Comparison of ENCODE assay signal across 22 cellular contexts in genomic region chr17:38355256-38355655, GRCh38. TPM values are rescaled to one million over a fixed set of nuclear protein-coding genes. Genes with fewer than 3 reads are reported as not detected.
DNase-seq lines count a peak whose midpoint lies in the region; ATAC-seq and TF ChIP-seq lines count a peak whose summit lies in the region.
"Had no signal": no experiment of that assay in that cellular context is flagged by ENCODE, and none has a peak within 500 bp of the region (broad histone marks: within the 10 kb centered on the region; RNA-seq: fewer than 3 reads in every experiment).

No MANE protein-coding gene starts in this region.

- H3K27ac Mint-ChIP-seq in CD4-positive, alpha-beta T cell, result peak overlapping the region; percentile 5
- no peak overlapping the region for H3K27ac Mint-ChIP-seq in neural progenitor cell
- H3K27ac Mint-ChIP-seq: activated CD4-positive, alpha-beta T cell treated with anti-CD3 and anti-CD28 coated beads, Interleukin-2, amount 10 ng/mL, durations not matched to agents 7 days and 5 days; activated T-helper 2 cell treated with anti-CD3 and anti-CD28 coated beads, Interferon-gamma antibody, Interleukin-2, Interleukin-4, amounts not matched to agents 10 μg/mL and 5 μg/mL and 100 μg/mL, durations not matched to agents 14 hours and 24 hours and 36 hours; stimulated activated memory B cell treated with anti-CD40 and anti-IgM and Interleukin-4, amounts not matched to agents 10 μg/mL and 1 μg/mL and 100 μg/mL, for 72 hours had no signal

- H3K36me3 Mint-ChIP-seq in CD4-positive, alpha-beta T cell (ENCODE audit: low read depth), result peaks cover 4% of the 10 kb centered on the region
- H3K36me3 Mint-ChIP-seq in neural progenitor cell, result peaks cover 3% of the 10 kb centered on the region
- H3K36me3 Mint-ChIP-seq: immature natural killer cell had no signal

- TF ChIP-seq RAD21 in IMR-90 (IDR thresholded peaks at IDR 0.05; ENCODE audit: low read length), result no peak

- no peak overlapping the region for H3K27ac ChIP-seq in CD4-positive, alpha-beta T cell (ENCODE audit: low read depth, low read length)
- no peak overlapping the region for H3K27ac ChIP-seq in IMR-90 (ENCODE audit: insufficient read depth, low read length)
- no peak overlapping the region for H3K27ac ChIP-seq in neural progenitor cell
- H3K27ac ChIP-seq: brain microvascular endothelial cell, pancreas had no signal

- peak overlapping the region; percentile 63 for H3K4me3 Mint-ChIP-seq in CD4-positive, alpha-beta T cell
- H3K4me3 Mint-ChIP-seq in neural progenitor cell, result peak overlapping the region; percentile 90
- H3K4me3 Mint-ChIP-seq: activated CD4-positive, alpha-beta T cell treated with anti-CD3 and anti-CD28 coated beads, Interleukin-2, amount 10 ng/mL, durations not matched to agents 7 days and 5 days; stimulated activated memory B cell treated with anti-CD40 and anti-IgM and Interleukin-4, amounts not matched to agents 10 μg/mL and 1 μg/mL and 100 μg/mL, for 72 hours had no signal

- H3K9ac ChIP-seq in IMR-90 (ENCODE audit: low read depth, low read length) (no peak overlapping the region), neural progenitor cell (no peak overlapping the region)

- H3K9me3 ChIP-seq in CD4-positive, alpha-beta T cell (ENCODE audit: control insufficient read depth, low read length), result no peaks in the 10 kb centered on the region
- H3K9me3 ChIP-seq in IMR-90 (ENCODE audit: control insufficient read depth, insufficient read depth, low read length) (no peaks in the 10 kb centered on the region), neural progenitor cell (ENCODE audit: low read depth) (no peaks in the 10 kb centered on the region)
- H3K9me3 ChIP-seq: mucosa of descending colon, pancreas, sigmoid colon had no signal

- peaks cover 13% of the 10 kb centered on the region for H3F3A ChIP-seq in neural progenitor cell (ENCODE audit: low read depth)

- no peaks in the 10 kb centered on the region for H3K27me3 ChIP-seq in CD4-positive, alpha-beta T cell (ENCODE audit: control insufficient read depth, insufficient read depth, low read length)
- H3K27me3 ChIP-seq in IMR-90 (ENCODE audit: control insufficient read depth, insufficient read depth, low read length) (no peaks in the 10 kb centered on the region), neural progenitor cell (no peaks in the 10 kb centered on the region)
- H3K27me3 ChIP-seq: brain microvascular endothelial cell, pancreas, sigmoid colon had no signal

- H4K8ac ChIP-seq in IMR-90 (ENCODE audit: low read depth in 2 of 2, low read length in 2 of 2), result no peak overlapping the region

- no peak overlapping the region for H2BK5ac ChIP-seq in IMR-90 (ENCODE audit: low read depth, low read length, poor library complexity, severe bottlenecking)

- H3K9me3 Mint-ChIP-seq in CD4-positive, alpha-beta T cell, result no peaks in the 10 kb centered on the region
- no peaks in the 10 kb centered on the region for H3K9me3 Mint-ChIP-seq in neural progenitor cell
- H3K9me3 Mint-ChIP-seq: activated CD4-positive, alpha-beta T cell treated with anti-CD3 and anti-CD28 coated beads, Interleukin-2, amount 10 ng/mL, durations not matched to agents 7 days and 5 days; activated T-helper 2 cell treated with anti-CD3 and anti-CD28 coated beads, Interferon-gamma antibody, Interleukin-2, Interleukin-4, amounts not matched to agents 10 μg/mL and 5 μg/mL and 100 μg/mL, durations not matched to agents 14 hours and 24 hours and 36 hours; CD8-positive, alpha-beta memory T cell; immature natural killer cell; stimulated activated memory B cell treated with anti-CD40 and anti-IgM and Interleukin-4, amounts not matched to agents 10 μg/mL and 1 μg/mL and 100 μg/mL, for 72 hours had no signal

- POLR2A ChIA-PET in CD4-positive, alpha-beta T cell (lab: Charles Lee), result interaction anchor here (1.4 kb wide), 2 partner anchors 8 to 11 kb away, joined by 3 read pairs; no protein-coding TSS in a partner anchor
- POLR2A ChIA-PET in IMR-90 (lab: Charles Lee; ENCODE audit: unreplicated experiment), result no interaction called here
- POLR2A ChIA-PET in HEK293T (lab: Yijun Ruan, JAX), result interaction anchor here (1.3 to 5.1 kb wide), 2 partner anchors 59 to 499 kb away, joined by 3 to 69 read pairs; partner anchors contain the start of gene RPL23

- TF ChIP-seq CTCF in CD4-positive, alpha-beta T cell (IDR thresholded peaks at IDR 0.05), result no peak
- TF ChIP-seq CTCF in IMR-90 (conservative IDR thresholded peaks at IDR 0.05; ENCODE audit: low read depth, low read length) (no peak), neural progenitor cell (IDR thresholded peaks at IDR 0.05) (no peak)

- no peak overlapping the region for H3K56ac ChIP-seq in IMR-90 (ENCODE audit: extremely low read depth, insufficient read depth, low read length)

- H2AFZ ChIP-seq in IMR-90 (replicated peaks; ENCODE audit: low read length, poor library complexity) (no peak overlapping the region), neural progenitor cell (replicated peaks) (no peak overlapping the region)

- intact Hi-C loops in CD4-positive, alpha-beta T cell (cut with DNase I, micrococcal nuclease), result loop anchor here in 1 of 2 experiments (10.0 kb wide), 1 partner anchor 60 kb away; the partner anchor contains the start of gene MRPL45
- intact Hi-C loops in IMR-90 (cut with micrococcal nuclease), result no loop called here

- 0 out of 2 replicates have a peak overlapping the region, but pooled peaks have one; percentile 42 for H3K23ac ChIP-seq in IMR-90 (ENCODE audit: low read depth, low read length)

- peaks cover 33 to 57% of the 10 kb centered on the region in 2 experiments for H3K79me1 ChIP-seq in IMR-90 (ENCODE audit: low read depth in 1 of 2, low read length in 2 of 2)

- dilution Hi-C loops in IMR-90 (cut with HindIII; ENCODE audit: low sequenced_read_pairs, unreplicated experiment), result no loop called here

- ATAC-seq in CD4-positive, alpha-beta T cell (ENCODE audit: poor library complexity), result no peak
- no peak for ATAC-seq in IMR-90 (ENCODE audit: low read depth)
- ATAC-seq in GM19395 (IDR thresholded peaks at IDR 0.05; ENCODE audit: unreplicated experiment), result no peak
- ATAC-seq: mucosa of descending colon; pancreas; stimulated activated memory B cell treated with anti-CD40 and anti-IgM and Interleukin-4, amounts not matched to agents 10 μg/mL and 1 μg/mL and 100 μg/mL, for 72 hours had no signal

- no peak for TF ChIP-seq POLR2A in IMR-90 (IDR thresholded peaks at IDR 0.05; ENCODE audit: low read depth, low read length)

- H4K5ac ChIP-seq in IMR-90 (ENCODE audit: low read depth, low read length), result no peak overlapping the region

- H3K36me3 ChIP-seq in IMR-90 (ENCODE audit: control insufficient read depth, insufficient read depth, low read length) (no peaks in the 10 kb centered on the region), neural progenitor cell (no peaks in the 10 kb centered on the region)
- H3K36me3 ChIP-seq: brain microvascular endothelial cell, pancreas, sigmoid colon had no signal

- CTCF ChIA-PET in CD4-positive, alpha-beta T cell (lab: Charles Lee), result interaction anchor here (0.8 kb wide), 1 partner anchor 59 kb away, joined by 3 read pairs; no protein-coding TSS in a partner anchor
- CTCF ChIA-PET in IMR-90 (lab: Yijun Ruan, JAX), result interaction anchor here (1.0 to 1.4 kb wide), 2 partner anchors 22 to 59 kb away, joined by 3 to 5 read pairs; no protein-coding TSS in a partner anchor
- CTCF ChIA-PET in HEK293T (lab: Yijun Ruan, JAX), result interaction anchor here (1.4 to 3.0 kb wide), 3 partner anchors 11 to 59 kb away, joined by 3 to 17 read pairs (median 11); no protein-coding TSS in a partner anchor

- no peak overlapping the region for H3K4me2 ChIP-seq in IMR-90 (ENCODE audit: low read depth, low read length)
- H3K4me2 ChIP-seq in neural progenitor cell, result no peak overlapping the region

- H3K4ac ChIP-seq in IMR-90 (ENCODE audit: low read depth, low read length), result no peak overlapping the region

- in situ Hi-C loops in IMR-90 (cut with MboI; ENCODE audit: low sequenced_read_pairs), result loop anchor here (5.0 to 25.0 kb wide), 3 partner anchors 47 to 310 kb away; no protein-coding TSS in a partner anchor

- H3K79me2 ChIP-seq in neural progenitor cell (ENCODE audit: low read depth), result peaks cover 82% of the 10 kb centered on the region

- no peak overlapping the region for H3K18ac ChIP-seq in IMR-90 (ENCODE audit: low read depth, low read length)

- H2BK120ac ChIP-seq in IMR-90 (ENCODE audit: low read depth, low read length), result no peak overlapping the region

- no peaks in the 10 kb centered on the region for H3K27me3 Mint-ChIP-seq in CD4-positive, alpha-beta T cell
- H3K27me3 Mint-ChIP-seq in neural progenitor cell (ENCODE audit: insufficient read depth, low read depth), result no peaks in the 10 kb centered on the region
- H3K27me3 Mint-ChIP-seq: activated CD4-positive, alpha-beta T cell treated with anti-CD3 and anti-CD28 coated beads, Interleukin-2, amount 10 ng/mL, durations not matched to agents 7 days and 5 days; CD8-positive, alpha-beta memory T cell; stimulated activated memory B cell treated with anti-CD40 and anti-IgM and Interleukin-4, amounts not matched to agents 10 μg/mL and 1 μg/mL and 100 μg/mL, for 72 hours had no signal

- H2AK9ac ChIP-seq in IMR-90 (replicated peaks; ENCODE audit: low read depth, low read length, poor library complexity), result no peak overlapping the region

- no peak overlapping the region for H3K4me3 ChIP-seq in IMR-90 (ENCODE audit: insufficient read depth, low read depth, low read length)
- no peak overlapping the region for H3K4me3 ChIP-seq in neural progenitor cell
- H3K4me3 ChIP-seq: mucosa of descending colon, pancreas had no signal

- peaks cover 8% of the 10 kb centered on the region for H3K4me1 ChIP-seq in IMR-90 (ENCODE audit: control insufficient read depth, insufficient read depth, low read length)
- H3K4me1 ChIP-seq in neural progenitor cell, result peaks cover 47% of the 10 kb centered on the region

- no peak overlapping the region for H3K14ac ChIP-seq in IMR-90 (replicated peaks; ENCODE audit: low read depth, low read length)

- H2AK5ac ChIP-seq in IMR-90 (ENCODE audit: low read depth, low read length), result no peak overlapping the region

- H4K20me1 ChIP-seq in IMR-90 (ENCODE audit: insufficient read depth, low read length) (peaks cover 61% of the 10 kb centered on the region), neural progenitor cell (ENCODE audit: low read depth) (peaks cover 69% of the 10 kb centered on the region)

- H3K9me1 ChIP-seq in IMR-90 (ENCODE audit: insufficient read depth, low read length), result peaks cover 9% of the 10 kb centered on the region; the same call in 1 of the 2 replicates

- no peak overlapping the region for H4K91ac ChIP-seq in IMR-90 (ENCODE audit: insufficient read depth, low read depth, low read length)

- 100% methylated on average over 3 of the region's 4 CpGs; no CpG with 5 or more reads in 1 of the 2 experiments for WGBS in IMR-90 (ENCODE audit: extremely low coverage in 2 of 2, insufficient read length in 1 of 2), 2 experiments

- no peak for DNase-seq in CD4-positive, alpha-beta T cell
- no peak for DNase-seq in IMR-90
- peak; percentile 42 for DNase-seq in cerebellar cortex (ENCODE audit: low spot score)
- DNase-seq in neural progenitor cell (ENCODE audit: low spot score), result no peak
- DNase-seq in globus pallidus (ENCODE audit: low spot score), result no peak
- DNase-seq in HEK293T (ENCODE audit: extremely low spot score), result no peak
- no peak for DNase-seq in RKO (ENCODE audit: low spot score)
- DNase-seq: activated CD4-positive, alpha-beta T cell treated with anti-CD3 and anti-CD28 coated beads, Interleukin-2, amount 10 ng/mL, durations not matched to agents 7 days and 5 days; brain microvascular endothelial cell; CD8-positive, alpha-beta memory T cell; DMS53; head of caudate nucleus; immature natural killer cell; mucosa of descending colon; NCI-H1417 treated with DMSO at 0.1 percent for 48 hours; NCI-H524; pancreas; Right ventricle myocardium superior; sigmoid colon had no signal

- peaks cover 72% of the 10 kb centered on the region for H3K4me1 Mint-ChIP-seq in CD4-positive, alpha-beta T cell (ENCODE audit: low read depth)
- H3K4me1 Mint-ChIP-seq in neural progenitor cell, result peaks cover 60% of the 10 kb centered on the region

- BruUV-seq in IMR-90 (replicated peaks; lab: Mats Ljungman, UMichigan), result no TSS peak

- no peak overlapping the region for H2BK15ac ChIP-seq in IMR-90 (ENCODE audit: low read depth, low read length)

- no peak overlapping the region for H2BK20ac ChIP-seq in IMR-90 (ENCODE audit: low read depth, low read length)

RNA-seq across cellular contexts. Expression of gene SOCS7, which starts 3.6 kb away (rescaled TPM):
- total RNA-seq in CD4-positive, alpha-beta T cell, result 10 to 100 TPM; 13.7 to 16.9 TPM
- 6.5 and 7.5 TPM in 2 replicates for total RNA-seq in IMR-90 (2012; rRNA removed)
- 6.8 and 9.2 TPM in 2 replicates for polyA plus RNA-seq in IMR-90 (2012; rRNA removed)
- 3.7 TPM in 2 replicates for polyA plus RNA-seq in IMR-90 (2012; cell fraction: cytosol; rRNA removed)
- polyA plus RNA-seq in IMR-90 (2012; cell fraction: nucleus; rRNA removed; ENCODE audit: low replicate concordance), result 13.4 and 14.2 TPM in 2 replicates
- 17.8 and 27.0 TPM in 2 replicates for total RNA-seq in neural progenitor cell (ENCODE audit: low replicate concordance)

RNA-seq across cellular contexts. Expression of gene GPR179, which starts 11.5 kb away (rescaled TPM):
- total RNA-seq in CD4-positive, alpha-beta T cell, result not detected
- not detected in 2 replicates for total RNA-seq in IMR-90 (2012; rRNA removed)
- not detected in 2 replicates for polyA plus RNA-seq in IMR-90 (2012; rRNA removed)
- under 0.01 and 0.01 TPM in 2 replicates for polyA plus RNA-seq in IMR-90 (2012; cell fraction: cytosol; rRNA removed)
- 0.03 and 0.04 TPM in 2 replicates for polyA plus RNA-seq in IMR-90 (2012; cell fraction: nucleus; rRNA removed; ENCODE audit: low replicate concordance)
- total RNA-seq in neural progenitor cell (ENCODE audit: low replicate concordance), result 0.22 TPM in 1 of 2 replicates, not detected in the other
- total RNA-seq: activated CD4-positive, alpha-beta T cell treated with anti-CD3 and anti-CD28 coated beads, Interleukin-2, amount 10 ng/mL, durations not matched to agents 7 days and 5 days; activated T-helper 2 cell treated with anti-CD3 and anti-CD28 coated beads, Interferon-gamma antibody, Interleukin-2, Interleukin-4, amounts not matched to agents 10 μg/mL and 5 μg/mL and 100 μg/mL, durations not matched to agents 14 hours and 24 hours and 36 hours had no signal
- polyA plus RNA-seq: CD8-positive, alpha-beta memory T cell; immature natural killer cell had no signal

RNA-seq across cellular contexts. Expression of gene MRPL45, which starts 58.3 kb away (rescaled TPM):
- total RNA-seq in CD4-positive, alpha-beta T cell, result 10 to 100 TPM; 17.5 to 17.7 TPM
- 44.2 and 46.8 TPM in 2 replicates for total RNA-seq in IMR-90 (2012; rRNA removed)
- polyA plus RNA-seq in IMR-90 (2012; rRNA removed), result 36.3 and 39.6 TPM in 2 replicates
- 15.4 and 41.7 TPM in 2 replicates for polyA plus RNA-seq in IMR-90 (2012; cell fraction: cytosol; rRNA removed)
- polyA plus RNA-seq in IMR-90 (2012; cell fraction: nucleus; rRNA removed; ENCODE audit: low replicate concordance), result 4.9 and 23.6 TPM in 2 replicates
- 59.0 and 68.3 TPM in 2 replicates for total RNA-seq in neural progenitor cell (ENCODE audit: low replicate concordance)
